Comparison of ENCODE assay signal across 23 cellular contexts in the genomic region with DNA sequence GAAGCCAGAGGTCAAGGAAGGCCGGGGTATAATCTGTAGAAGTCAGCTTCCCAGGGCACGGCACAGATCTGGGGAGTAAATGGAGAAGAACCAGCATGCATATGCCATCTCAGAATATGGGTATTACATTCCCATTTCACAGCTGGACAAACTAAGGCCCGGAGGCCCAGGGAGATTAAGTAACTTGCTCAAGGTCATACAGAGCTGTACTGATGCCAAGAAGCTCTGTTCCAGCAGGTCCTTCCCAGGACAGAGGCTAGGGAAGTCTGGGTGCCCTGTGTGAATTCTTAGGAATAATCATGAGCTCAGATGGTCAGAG. TPM values are rescaled to one million over a fixed set of nuclear protein-coding genes. Genes with fewer than 3 reads are reported as not detected.
DNase-seq lines count a peak whose midpoint lies in the region; ATAC-seq and TF ChIP-seq lines count a peak whose summit lies in the region.
"Had no signal": no experiment of that assay in that cellular context is flagged by ENCODE, and none has a peak within 500 bp of the region (broad histone marks: within the 10 kb centered on the region; RNA-seq: fewer than 3 reads in every experiment).

No MANE protein-coding gene starts in this region.

- H3K4me3 ChIP-seq in BLaER1 (no peak overlapping the region), lung (no peak overlapping the region), skeletal muscle tissue (ENCODE audit: low read length in 3 of 3) (no peak overlapping the region), A673 (ENCODE audit: low read depth, low read length, poor library complexity, severe bottlenecking) (no peak overlapping the region)
- H3K4me3 ChIP-seq: GM23338, Peyer's patch, skin epidermis had no signal

- ATAC-seq in lung (ENCODE audit: insufficient read depth, low FRiP score) (no peak), GM18498 (IDR thresholded peaks at IDR 0.05; ENCODE audit: unreplicated experiment) (no peak)
- ATAC-seq: activated CD8-positive, alpha-beta T cell treated with anti-CD3 and anti-CD28 coated beads for 36 hours had no signal

- H3K9me3 Mint-ChIP-seq in brain: no peaks in the 10 kb centered on the region
- no peaks in the 10 kb centered on the region for H3K9me3 Mint-ChIP-seq in endothelial cell (ENCODE audit: unreplicated experiment)
- H3K9me3 Mint-ChIP-seq: activated CD8-positive, alpha-beta T cell treated with anti-CD3 and anti-CD28 coated beads for 36 hours; activated naive CD8-positive, alpha-beta T cell treated with anti-CD3 and anti-CD28 coated beads for 36 hours; CD8-positive, alpha-beta memory T cell; central memory CD8-positive, alpha-beta T cell; endodermal cell; GM23338 had no signal

- H3K36me3 ChIP-seq in BLaER1: peaks cover 39% of the 10 kb centered on the region
- H3K36me3 ChIP-seq in lung (ENCODE audit: control insufficient read depth in 2 of 2, insufficient read depth in 2 of 2, low read length in 2 of 2): no peaks in the 10 kb centered on the region
- H3K36me3 ChIP-seq in skeletal muscle tissue (ENCODE audit: control insufficient read depth in 3 of 3, insufficient read depth in 3 of 3, low read length in 3 of 3): no peaks in the 10 kb centered on the region
- H3K36me3 ChIP-seq in A673 (ENCODE audit: insufficient read depth, low read length, poor library complexity, severe bottlenecking): no peaks in the 10 kb centered on the region
- H3K36me3 ChIP-seq: neutrophil, Peyer's patch had no signal

- intact Hi-C loops in A673 (cut with micrococcal nuclease; ENCODE audit: unreplicated experiment): no loop called here

- H3K4me2 ChIP-seq in BLaER1: peak overlapping the region; percentile 93
- H3K4me2 ChIP-seq: GM23338 had no signal

- no peaks in the 10 kb centered on the region for H3K27me3 ChIP-seq in BLaER1
- H3K27me3 ChIP-seq in lung (ENCODE audit: control insufficient read depth, insufficient read depth): no peaks in the 10 kb centered on the region
- no peaks in the 10 kb centered on the region for H3K27me3 ChIP-seq in skeletal muscle tissue (ENCODE audit: control insufficient read depth in 3 of 3, insufficient read depth in 3 of 3, low read length in 3 of 3)
- H3K27me3 ChIP-seq in A673 (replicated peaks; ENCODE audit: insufficient read depth, low read depth, low read length, poor library complexity): no peaks in the 10 kb centered on the region
- H3K27me3 ChIP-seq: Peyer's patch had no signal

- H3K4me1 Mint-ChIP-seq in brain: peaks cover 76% of the 10 kb centered on the region
- peaks cover 10% of the 10 kb centered on the region for H3K4me1 Mint-ChIP-seq in endothelial cell (ENCODE audit: unreplicated experiment)
- H3K4me1 Mint-ChIP-seq: activated naive CD8-positive, alpha-beta T cell treated with anti-CD3 and anti-CD28 coated beads for 36 hours; CD8-positive, alpha-beta memory T cell; central memory CD8-positive, alpha-beta T cell had no signal

- POLR2A ChIA-PET in A673 (lab: Charles Lee; ENCODE audit: low non-redundant PET): no interaction called here

- H3K4me3 Mint-ChIP-seq in brain: no peak overlapping the region
- no peak overlapping the region for H3K4me3 Mint-ChIP-seq in endothelial cell (ENCODE audit: unreplicated experiment)
- H3K4me3 Mint-ChIP-seq: activated CD8-positive, alpha-beta T cell treated with anti-CD3 and anti-CD28 coated beads for 36 hours; activated naive CD8-positive, alpha-beta T cell treated with anti-CD3 and anti-CD28 coated beads for 36 hours; CD8-positive, alpha-beta memory T cell; central memory CD8-positive, alpha-beta T cell; endodermal cell; GM23338 had no signal

- BruUV-seq in A673 (replicated peaks; lab: Mats Ljungman, UMichigan): no TSS peak

- H3K27ac Mint-ChIP-seq in brain (peak overlapping the region in 3 of 5 experiments; percentile 51 to 89 (median 59)), endothelial cell (ENCODE audit: unreplicated experiment) (no peak overlapping the region)
- H3K27ac Mint-ChIP-seq: activated CD8-positive, alpha-beta T cell treated with anti-CD3 and anti-CD28 coated beads for 36 hours; activated naive CD8-positive, alpha-beta T cell treated with anti-CD3 and anti-CD28 coated beads for 36 hours; CD8-positive, alpha-beta memory T cell had no signal

- WGBS in lung, 2 donors: 75 to 92% methylated on average over 3 of the region's 3 CpGs

- no peaks in the 10 kb centered on the region for H3K36me3 Mint-ChIP-seq in brain
- peaks cover 12% of the 10 kb centered on the region for H3K36me3 Mint-ChIP-seq in endothelial cell (ENCODE audit: low read depth, unreplicated experiment)
- H3K36me3 Mint-ChIP-seq: activated naive CD8-positive, alpha-beta T cell treated with anti-CD3 and anti-CD28 coated beads for 36 hours; CD8-positive, alpha-beta memory T cell had no signal

- H3K27me3 Mint-ChIP-seq in brain (peaks cover 2% of the 10 kb centered on the region), endothelial cell (ENCODE audit: unreplicated experiment) (peaks cover 5% of the 10 kb centered on the region)
- H3K27me3 Mint-ChIP-seq: activated CD8-positive, alpha-beta T cell treated with anti-CD3 and anti-CD28 coated beads for 36 hours; activated naive CD8-positive, alpha-beta T cell treated with anti-CD3 and anti-CD28 coated beads for 36 hours had no signal

- peak overlapping the region; percentile 83; the same call in 1 of the 2 replicates for H3K27ac ChIP-seq in BLaER1
- H3K27ac ChIP-seq in lung (ENCODE audit: low read depth in 1 of 2, low read length in 1 of 2): peak overlapping the region; percentile 15 to 43
- H3K27ac ChIP-seq in skeletal muscle tissue (ENCODE audit: low read depth, low read length): peak overlapping the region; percentile 84
- H3K27ac ChIP-seq in A673 (ENCODE audit: low read depth, low read length, poor library complexity, severe bottlenecking): no peak overlapping the region
- H3K27ac ChIP-seq: HL-60, neutrophil had no signal

- CTCF ChIA-PET in A673 (lab: Charles Lee): no interaction called here

- no peak for DNase-seq in lung (ENCODE audit: low spot score)
- no peak for DNase-seq in amygdala (lab: John Stamatoyannopoulos, UW)
- no peak for DNase-seq in endothelial cell (ENCODE audit: low spot score)
- no peak for DNase-seq in A673 (ENCODE audit: low spot score)
- DNase-seq: activated CD8-positive, alpha-beta T cell treated with anti-CD3 and anti-CD28 coated beads for 36 hours; activated naive CD8-positive, alpha-beta T cell treated with anti-CD3 and anti-CD28 coated beads for 36 hours; activated T-cell treated with anti-CD3 and anti-CD28 coated beads, Interleukin-2, amount 50 U/mL, for 48 hours; CD8-positive, alpha-beta memory T cell; endodermal cell; KG1; NCI-H1092 treated with DMSO at 0.1 percent for 48 hours; NCI-H2171 treated with DMSO at 0.1 percent for 48 hours; NCI-H82; Peyer's patch had no signal

- H3K9ac ChIP-seq in BLaER1 (no peak overlapping the region), skeletal muscle tissue (ENCODE audit: low read depth in 1 of 3, low read length in 3 of 3) (peak overlapping the region in 2 of 3 donors; percentile 70 to 76)

- H3K9me3 ChIP-seq in BLaER1 (no peaks in the 10 kb centered on the region), lung (ENCODE audit: control insufficient read depth in 2 of 2, insufficient read depth in 1 of 2, low read length in 1 of 2) (no peaks in the 10 kb centered on the region), skeletal muscle tissue (ENCODE audit: control insufficient read depth in 3 of 3, low read length in 3 of 3) (no peaks in the 10 kb centered on the region), A673 (ENCODE audit: low read depth, low read length, poor library complexity, severe bottlenecking) (no peaks in the 10 kb centered on the region)
- H3K9me3 ChIP-seq: neutrophil, Peyer's patch had no signal

- TF ChIP-seq CTCF in brain (conservative IDR thresholded peaks at IDR 0.05): no peak
- TF ChIP-seq CTCF in lung (IDR thresholded peaks at IDR 0.05; ENCODE audit: control extremely low read depth, extremely low read depth): no peak
- no peak for TF ChIP-seq CTCF in endothelial cell (IDR thresholded peaks at IDR 0.05; ENCODE audit: unreplicated experiment)
- no peak for TF ChIP-seq CTCF in A673 (conservative IDR thresholded peaks at IDR 0.05; ENCODE audit: low read depth, low read length)

- H4K20me1 ChIP-seq in BLaER1: peaks cover 9% of the 10 kb centered on the region; the same call in 1 of the 2 replicates

- peaks cover 83% of the 10 kb centered on the region for H3K4me1 ChIP-seq in BLaER1
- H3K4me1 ChIP-seq in lung (ENCODE audit: control insufficient read depth in 2 of 2, insufficient read depth in 2 of 2, low read length in 2 of 2): peaks cover 2 to 23% of the 10 kb centered on the region in 2 donors
- H3K4me1 ChIP-seq in skeletal muscle tissue (ENCODE audit: control insufficient read depth in 3 of 3, insufficient read depth in 3 of 3, low read length in 3 of 3): peaks cover 63 to 73% (median 66%) of the 10 kb centered on the region in 3 donors
- H3K4me1 ChIP-seq in A673 (ENCODE audit: insufficient read depth, low read length, poor library complexity, severe bottlenecking): peaks cover 24% of the 10 kb centered on the region

RNA-seq across cellular contexts. Expression of a gene that starts 19.2 kb away (rescaled TPM):
- polyA plus RNA-seq in brain (ENCODE audit: insufficient read depth, low read depth, low replicate concordance): 0.17 TPM
- total RNA-seq in lung: 10 to 100 TPM; 18.4 to 25.6 TPM
- polyA plus RNA-seq in lung: 10 to 100 TPM; 10.9 to 16.3 TPM
- 8.9 TPM for total RNA-seq in skeletal muscle tissue
- 61.4 TPM for total RNA-seq in endothelial cell (ENCODE audit: unreplicated experiment)
- total RNA-seq in A673 (2021): 37.0 and 37.6 TPM in 2 replicates
- polyA plus RNA-seq: CD8-positive, alpha-beta memory T cell had no signal
